ENCODE assay signal across 8 cellular contexts in the genomic region with DNA sequence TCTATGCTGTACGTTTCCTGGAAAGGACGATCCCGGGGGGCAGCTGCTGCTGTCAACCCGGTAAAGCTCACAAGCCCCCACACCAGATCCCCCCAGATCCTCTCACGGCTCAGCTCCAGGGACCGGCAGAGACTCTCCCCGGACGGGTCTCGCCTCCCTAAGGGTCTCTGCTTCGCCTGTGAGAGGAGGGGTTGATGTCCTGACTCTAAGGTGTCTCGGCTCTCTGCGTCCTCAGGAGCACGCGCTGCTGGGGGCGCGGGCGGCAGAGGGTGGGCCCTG. TPM values are rescaled to one million over a fixed set of nuclear protein-coding genes. Genes with fewer than 3 reads are reported as not detected.
DNase-seq lines count a peak whose midpoint lies in the region; ATAC-seq and TF ChIP-seq lines count a peak whose summit lies in the region.

No MANE protein-coding gene starts in this region.

- TF ChIP-seq CTCF in hepatocyte (IDR thresholded peaks at IDR 0.05; ENCODE audit: poor library complexity) = no peak

- H3K9me3 Mint-ChIP-seq in activated T-helper 1 cell treated with anti-CD3 and anti-CD28 coated beads, Interleukin-12 subunit alpha, Interleukin-12 subunit beta, Interleukin-2, Interleukin-4 antibody, amounts not matched to agents 30 ng/mL and 10 ng/mL and 1 ng/mL, durations not matched to agents 14 hours and 24 hours and 36 hours = no peaks in the 10 kb centered on the region

- H3K27ac Mint-ChIP-seq in activated T-helper 1 cell treated with anti-CD3 and anti-CD28 coated beads, Interleukin-12 subunit alpha, Interleukin-12 subunit beta, Interleukin-2, Interleukin-4 antibody, amounts not matched to agents 30 ng/mL and 10 ng/mL and 1 ng/mL, durations not matched to agents 14 hours and 24 hours and 36 hours = no peak overlapping the region

- peaks cover 0 to 32% (median 20%) of the 10 kb centered on the region in 10 experiments; a peak in 17 of 20 replicates for H3K4me1 ChIP-seq in BLaER1 treated with 17β-estradiol and CSF1 and Interleukin-3, amounts not matched to agents 10 nM and 100 nM
- peaks cover 8% of the 10 kb centered on the region for H3K4me1 ChIP-seq in hepatocyte (ENCODE audit: insufficient read depth)

- H3K36me3 ChIP-seq in BLaER1 treated with 17β-estradiol and CSF1 and Interleukin-3, amounts not matched to agents 10 nM and 100 nM = peaks cover 0 to 9% (median 1%) of the 10 kb centered on the region in 11 experiments; a peak in 4 of 22 replicates
- no peaks in the 10 kb centered on the region for H3K36me3 ChIP-seq in hepatocyte (replicated peaks; ENCODE audit: insufficient read depth, low read depth)

- peak overlapping the region; percentile 82 for H3K4me3 Mint-ChIP-seq in activated T-helper 1 cell treated with anti-CD3 and anti-CD28 coated beads, Interleukin-12 subunit alpha, Interleukin-12 subunit beta, Interleukin-2, Interleukin-4 antibody, amounts not matched to agents 30 ng/mL and 10 ng/mL and 1 ng/mL, durations not matched to agents 14 hours and 24 hours and 36 hours

- H3K4me1 Mint-ChIP-seq in activated T-helper 1 cell treated with anti-CD3 and anti-CD28 coated beads, Interleukin-12 subunit alpha, Interleukin-12 subunit beta, Interleukin-2, Interleukin-4 antibody, amounts not matched to agents 30 ng/mL and 10 ng/mL and 1 ng/mL, durations not matched to agents 14 hours and 24 hours and 36 hours (ENCODE audit: low read depth) = peaks cover 44% of the 10 kb centered on the region

- H2AFZ ChIP-seq in hepatocyte = peak overlapping the region; percentile 94

- peaks cover 39% of the 10 kb centered on the region for H3K79me2 ChIP-seq in hepatocyte

- H3K27me3 Mint-ChIP-seq in activated T-helper 1 cell treated with anti-CD3 and anti-CD28 coated beads, Interleukin-12 subunit alpha, Interleukin-12 subunit beta, Interleukin-2, Interleukin-4 antibody, amounts not matched to agents 30 ng/mL and 10 ng/mL and 1 ng/mL, durations not matched to agents 14 hours and 24 hours and 36 hours (ENCODE audit: insufficient read depth) = peaks cover 3% of the 10 kb centered on the region

- intact Hi-C loops in activated T-helper 1 cell treated with anti-CD3 and anti-CD28 coated beads, Interleukin-12 subunit alpha, Interleukin-12 subunit beta, Interleukin-2, Interleukin-4 antibody, amounts not matched to agents 30 ng/mL and 10 ng/mL and 1 ng/mL, durations not matched to agents 14 hours and 24 hours and 36 hours (cut with micrococcal nuclease) = loop anchor here (2.0 to 10.0 kb wide), 3 partner anchors 17 to 797 kb away; partner anchors contain the start of gene SLC14A1

- WGBS in hepatocyte (ENCODE audit: low lambda C conversion rate, missing lambda C conversion rate) = 3% methylated on average over 17 of the region's 17 CpGs

- no peak for DNase-seq in activated T-helper 1 cell treated with anti-CD3 and anti-CD28 coated beads, Interleukin-12 subunit alpha, Interleukin-12 subunit beta, Interleukin-2, Interleukin-4 antibody, amounts not matched to agents 30 ng/mL and 10 ng/mL and 1 ng/mL, durations not matched to agents 14 hours and 24 hours and 36 hours (ENCODE audit: low spot score)
- no peak for DNase-seq in hepatocyte (ENCODE audit: low spot score)
- peak; percentile 4 for DNase-seq in stimulated activated CD8-positive, alpha-beta memory T cell treated with anti-CD3 and anti-CD28 coated beads, Interleukin-12 subunit alpha, Interleukin-12 subunit beta, amount 100 ng/mL, for 4 hours (ENCODE audit: low read depth)
- no peak for DNase-seq in NCI-H128 (lab: John Stamatoyannopoulos, UW; ENCODE audit: unreplicated experiment)
- no peak for DNase-seq in NOMO-1 treated with DMSO at 0.1 percent for 48 hours (lab: John Stamatoyannopoulos, UW; ENCODE audit: unreplicated experiment)
- DNase-seq in NCI-H2107 treated with DMSO at 0.1 percent for 48 hours (lab: John Stamatoyannopoulos, UW; ENCODE audit: unreplicated experiment) = no peak

- peak overlapping the region; percentile 57 to 72 (median 61) for H3K4me3 ChIP-seq in BLaER1 treated with 17β-estradiol and CSF1 and Interleukin-3, amounts not matched to agents 10 nM and 100 nM
- H3K4me3 ChIP-seq in hepatocyte = peak overlapping the region; percentile 95

- peak overlapping the region in 2 of 11 experiments; percentile 34 to 40; a peak in 5 of 22 replicates for H3K27ac ChIP-seq in BLaER1 treated with 17β-estradiol and CSF1 and Interleukin-3, amounts not matched to agents 10 nM and 100 nM
- no peak overlapping the region for H3K27ac ChIP-seq in hepatocyte

- peak overlapping the region; percentile 82 to 96 (median 89) for H3K4me2 ChIP-seq in BLaER1 treated with 17β-estradiol and CSF1 and Interleukin-3, amounts not matched to agents 10 nM and 100 nM
- H3K4me2 ChIP-seq in hepatocyte = peak overlapping the region; percentile 95

- H3K27me3 ChIP-seq in BLaER1 treated with 17β-estradiol and CSF1 and Interleukin-3, amounts not matched to agents 10 nM and 100 nM = peaks cover 27 to 38% (median 36%) of the 10 kb centered on the region in 11 experiments
- H3K27me3 ChIP-seq in hepatocyte = no peaks in the 10 kb centered on the region

- H3K9ac ChIP-seq in BLaER1 treated with 17β-estradiol and CSF1 and Interleukin-3, amounts not matched to agents 10 nM and 100 nM = peak overlapping the region; percentile 37 to 79 (median 66); a peak in 20 of 22 replicates

- H3K9me2 ChIP-seq in hepatocyte (replicated peaks; ENCODE audit: insufficient read depth) = no peaks in the 10 kb centered on the region

- H3K36me3 Mint-ChIP-seq in activated T-helper 1 cell treated with anti-CD3 and anti-CD28 coated beads, Interleukin-12 subunit alpha, Interleukin-12 subunit beta, Interleukin-2, Interleukin-4 antibody, amounts not matched to agents 30 ng/mL and 10 ng/mL and 1 ng/mL, durations not matched to agents 14 hours and 24 hours and 36 hours (ENCODE audit: low read depth) = peaks cover 6% of the 10 kb centered on the region

- no peaks in the 10 kb centered on the region; a peak in 1 of 22 replicates for H3K9me3 ChIP-seq in BLaER1 treated with 17β-estradiol and CSF1 and Interleukin-3, amounts not matched to agents 10 nM and 100 nM (replicated peaks in 1 of 11)
- no peaks in the 10 kb centered on the region for H3K9me3 ChIP-seq in hepatocyte (ENCODE audit: low read depth)

- H4K20me1 ChIP-seq in BLaER1 treated with 17β-estradiol and CSF1 and Interleukin-3, amounts not matched to agents 10 nM and 100 nM = peaks cover 11 to 46% (median 34%) of the 10 kb centered on the region in 11 experiments; a peak in 20 of 22 replicates
- no peaks in the 10 kb centered on the region for H4K20me1 ChIP-seq in hepatocyte (ENCODE audit: insufficient read depth, poor library complexity, severe bottlenecking)

- peak; percentile 7 for ATAC-seq in HG02610 (IDR thresholded peaks at IDR 0.05; ENCODE audit: unreplicated experiment)

RNA-seq across cellular contexts. Expression of gene PSTPIP2, which starts 0.5 kb away (rescaled TPM):
- total RNA-seq in activated T-helper 1 cell treated with anti-CD3 and anti-CD28 coated beads, Interleukin-12 subunit alpha, Interleukin-12 subunit beta, Interleukin-2, Interleukin-4 antibody, amounts not matched to agents 30 ng/mL and 10 ng/mL and 1 ng/mL, durations not matched to agents 14 hours and 24 hours and 36 hours = 19.2 and 23.6 TPM in 2 replicates
- total RNA-seq in hepatocyte = 21.2 and 24.5 TPM in 2 replicates
- polyA plus RNA-seq in hepatocyte = 10.0 and 11.9 TPM in 2 replicates

RNA-seq across cellular contexts. Expression of gene ATP5F1A, which starts 26.5 kb away (rescaled TPM):
- 412 and 420 TPM in 2 replicates for total RNA-seq in activated T-helper 1 cell treated with anti-CD3 and anti-CD28 coated beads, Interleukin-12 subunit alpha, Interleukin-12 subunit beta, Interleukin-2, Interleukin-4 antibody, amounts not matched to agents 30 ng/mL and 10 ng/mL and 1 ng/mL, durations not matched to agents 14 hours and 24 hours and 36 hours
- 931 and 979 TPM in 2 replicates for total RNA-seq in hepatocyte
- 533 and 609 TPM in 2 replicates for polyA plus RNA-seq in hepatocyte

RNA-seq across cellular contexts. Expression of gene HAUS1, which starts 32.6 kb away (rescaled TPM):
- 41.8 and 42.1 TPM in 2 replicates for total RNA-seq in activated T-helper 1 cell treated with anti-CD3 and anti-CD28 coated beads, Interleukin-12 subunit alpha, Interleukin-12 subunit beta, Interleukin-2, Interleukin-4 antibody, amounts not matched to agents 30 ng/mL and 10 ng/mL and 1 ng/mL, durations not matched to agents 14 hours and 24 hours and 36 hours
- total RNA-seq in hepatocyte = 48.8 and 51.8 TPM in 2 replicates
- polyA plus RNA-seq in hepatocyte = 31.8 and 36.5 TPM in 2 replicates
